In the genomic region with DNA sequence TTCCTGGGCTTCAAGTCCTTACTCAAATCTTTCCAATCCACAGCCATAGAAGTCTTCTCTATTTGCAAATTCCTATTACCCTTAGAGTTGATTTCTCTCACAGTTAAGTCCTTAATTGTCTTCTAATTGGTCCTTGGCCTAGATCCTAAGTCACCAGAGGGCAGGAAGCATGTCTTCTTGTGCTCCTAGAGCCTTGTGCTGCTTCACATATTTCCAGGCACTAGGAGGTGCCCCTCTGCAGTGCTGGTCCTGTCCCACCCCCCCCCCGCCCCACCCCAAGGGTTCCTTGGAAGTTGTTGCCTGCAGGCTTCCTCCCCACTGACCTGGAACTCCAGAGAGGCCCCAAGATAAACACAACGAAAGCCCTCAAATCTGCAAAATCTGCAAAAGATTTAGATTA, we compare ENCODE assay signal across 26 cellular contexts. TPM values are rescaled to one million over a fixed set of nuclear protein-coding genes. Genes with fewer than 3 reads are reported as not detected.
DNase-seq lines count a peak whose midpoint lies in the region; ATAC-seq, FAIRE-seq and TF ChIP-seq lines count a peak whose summit lies in the region.
"Had no signal": no experiment of that assay in that cellular context is flagged by ENCODE, and none has a peak within 500 bp of the region (broad histone marks: within the 10 kb centered on the region; RNA-seq: fewer than 3 reads in every experiment).

No MANE protein-coding gene starts in this region.

- H3K4me1 ChIP-seq in mammary epithelial cell (ENCODE audit: insufficient read depth, low read length) (peaks cover 25% of the 10 kb centered on the region), K562 (replicated peaks in 1 of 2; ENCODE audit: control insufficient read depth in 2 of 2, insufficient read depth in 2 of 2, low read length in 2 of 2) (peaks cover 0 to 12% of the 10 kb centered on the region in 2 experiments; a peak in 3 of 5 replicates), thyroid gland (peaks cover 19 to 29% of the 10 kb centered on the region in 2 donors)

- TF ChIP-seq CTCF in MCF 10A (IDR thresholded peaks at IDR 0.05; ENCODE audit: unreplicated experiment) (no peak), mammary epithelial cell (conservative IDR thresholded peaks at IDR 0.05 in 1 of 2, IDR thresholded peaks at IDR 0.05 in 1 of 2; ENCODE audit: extremely low read depth in 1 of 2, insufficient read depth in 1 of 2, low read depth in 1 of 2, low read length in 2 of 2) (no peak), K562 (IDR thresholded peaks at IDR 0.05 in 2 of 3, conservative IDR thresholded peaks at IDR 0.05 in 1 of 3; ENCODE audit: insufficient read depth in 2 of 3, low read depth in 1 of 3, low read length in 3 of 3) (peak in 1 of 3 experiments; percentile 14; a peak in 1 of 6 replicates), thyroid gland (IDR thresholded peaks at IDR 0.05) (peak in 1 of 6 experiments; percentile 19)

- no peak; a peak in 1 of 4 replicates for TF ChIP-seq RAD21 in K562 (CRISPR knock-in tag; conservative IDR thresholded peaks at IDR 0.05 in 1 of 2, IDR thresholded peaks at IDR 0.05 in 1 of 2)

- H3K4me2 ChIP-seq in mammary epithelial cell (ENCODE audit: insufficient read depth, low read depth, low read length), result no peak overlapping the region
- H3K4me2 ChIP-seq in K562 (ENCODE audit: insufficient read depth, low read length), result no peak overlapping the region
- H3K4me2 ChIP-seq: SK-N-SH had no signal

- no peak overlapping the region for H3K9ac ChIP-seq in mammary epithelial cell (ENCODE audit: insufficient read depth, low read length)
- H3K9ac ChIP-seq in K562 (ENCODE audit: insufficient read depth in 1 of 2, low read depth in 2 of 2, low read length in 2 of 2), result no peak overlapping the region
- H3K9ac ChIP-seq: BLaER1 treated with 17β-estradiol and CSF1 and Interleukin-3, amounts not matched to agents 10 nM and 100 nM; SK-N-SH had no signal

- dilution Hi-C loops in mammary epithelial cell (cut with HindIII; ENCODE audit: low sequenced_read_pairs), result loop anchor here (5.0 to 10.0 kb wide), 3 partner anchors 45 to 195 kb away; no protein-coding TSS in a partner anchor

- CTCF ChIA-PET in MCF 10A (lab: Yijun Ruan, JAX), result interaction anchor here (0.6 to 17.4 kb wide), 7 partner anchors 7 to 1253 kb away, joined by 3 to 317 read pairs (median 7); no protein-coding TSS in a partner anchor
- CTCF ChIA-PET in mammary epithelial cell (lab: Charles Lee; ENCODE audit: low non-redundant PET), result no interaction called here
- CTCF ChIA-PET in K562 (lab: Yijun Ruan, JAX; ENCODE audit: low intra/inter-chr PET ratio), result no interaction called here

- peak overlapping the region; percentile 77 for H3K27ac Mint-ChIP-seq in MCF 10A (ENCODE audit: low read depth, unreplicated experiment)
- H3K27ac Mint-ChIP-seq: CD4-positive, alpha-beta T cell; T-helper 17 cell had no signal

- no peaks in the 10 kb centered on the region for H3K9me1 ChIP-seq in K562 (ENCODE audit: control insufficient read depth, insufficient read depth, low read length)

- no peaks in the 10 kb centered on the region for H3K79me2 ChIP-seq in mammary epithelial cell (ENCODE audit: insufficient read depth, low read length)
- no peaks in the 10 kb centered on the region for H3K79me2 ChIP-seq in K562 (ENCODE audit: control insufficient read depth, insufficient read depth, low read length)

- H2AFZ ChIP-seq in mammary epithelial cell (ENCODE audit: low read depth, low read length) (no peak overlapping the region), K562 (ENCODE audit: low read depth, low read length) (no peak overlapping the region)

- 100% methylated on average over 2 of the region's 2 CpGs for WGBS in mammary epithelial cell (ENCODE audit: low coverage, missing lambda C conversion rate)
- WGBS in K562 (ENCODE audit: insufficient coverage, low coverage, missing lambda C conversion rate), result 49% methylated on average over 2 of the region's 2 CpGs
- 46 to 60% methylated on average over 2 of the region's 2 CpGs for WGBS in thyroid gland, 2 donors

- H3K9me3 ChIP-seq in mammary epithelial cell (replicated peaks; ENCODE audit: insufficient read depth, low read length) (no peaks in the 10 kb centered on the region), K562 (replicated peaks; ENCODE audit: control insufficient read depth, insufficient read depth, low read depth, low read length) (no peaks in the 10 kb centered on the region), thyroid gland (no peaks in the 10 kb centered on the region)
- H3K9me3 ChIP-seq: SK-N-SH had no signal

- no peaks in the 10 kb centered on the region for H3K36me3 ChIP-seq in mammary epithelial cell (ENCODE audit: insufficient read depth, low read length)
- no peaks in the 10 kb centered on the region for H3K36me3 ChIP-seq in K562 (ENCODE audit: control insufficient read depth, insufficient read depth, low read length)
- no peaks in the 10 kb centered on the region for H3K36me3 ChIP-seq in thyroid gland
- H3K36me3 ChIP-seq: BLaER1 treated with 17β-estradiol and CSF1 and Interleukin-3, amounts not matched to agents 10 nM and 100 nM had no signal

- no peaks in the 10 kb centered on the region for H3K27me3 Mint-ChIP-seq in MCF 10A (ENCODE audit: insufficient read depth, unreplicated experiment)

- intact Hi-C loops in MCF 10A (cut with micrococcal nuclease), result no loop called here
- intact Hi-C loops in mammary epithelial cell (cut with micrococcal nuclease), result no loop called here
- intact Hi-C loops in K562 (cut with micrococcal nuclease), result loop anchor here (2.0 kb wide), 1 partner anchor 40 kb away; no protein-coding TSS in a partner anchor
- intact Hi-C loops in thyroid gland (cut with DNase I), result no loop called here

- DNase-seq in MCF 10A (ENCODE audit: unreplicated experiment), result no peak
- no peak for DNase-seq in mammary epithelial cell
- peak; percentile 49 for DNase-seq in OCI-M1 (lab: John Stamatoyannopoulos, UW)
- no peak for DNase-seq in K562 (ENCODE audit: extremely low read depth in 1 of 4, low spot score in 3 of 4)
- DNase-seq in thyroid gland, result no peak
- DNase-seq in NCI-H526 (lab: John Stamatoyannopoulos, UW), result no peak
- DNase-seq in HuH-7.5 (ENCODE audit: low spot score), result no peak
- no peak for DNase-seq in KG1 (lab: John Stamatoyannopoulos, UW)
- DNase-seq: 8988T; CD4-positive, alpha-beta T cell; GOT3; KBM-7; NCI-H1048; NCI-H1417; NCI-H1694; NCI-H2029 treated with DMSO at 0.1 percent for 48 hours; NCI-H2171; NCI-H226; NCI-H524; NCI-H82; NK-92 treated with Interleukin-12 subunit alpha and Interleukin-12 subunit beta, amount 100 ng/mL, for 24 hours; SHP77 treated with DMSO at 0.1 percent for 48 hours; SK-N-SH; T-helper 17 cell had no signal

- POLR2A ChIA-PET in MCF 10A (lab: Yijun Ruan, JAX) (interaction anchor here (3.1 to 18.2 kb wide), 4 partner anchors 9 to 217 kb away, joined by 15 to 904 read pairs (median 258); a partner anchor contains a TSS), K562 (lab: Yijun Ruan, JAX) (interaction anchor here (0.7 kb wide), 1 partner anchor 263 kb away, joined by 4 read pairs; no protein-coding TSS in a partner anchor)

- H3K4me3 ChIP-seq in mammary epithelial cell (replicated peaks in 1 of 3; ENCODE audit: insufficient read depth in 1 of 3, low read depth in 2 of 3, low read length in 3 of 3) (no peak overlapping the region), K562 (no peak overlapping the region), thyroid gland (replicated peaks in 1 of 3) (no peak overlapping the region)
- H3K4me3 ChIP-seq: BLaER1 treated with 17β-estradiol and CSF1 and Interleukin-3, amounts not matched to agents 10 nM and 100 nM had no signal

- H3K4me3 Mint-ChIP-seq in MCF 10A (ENCODE audit: unreplicated experiment), result no peak overlapping the region
- H3K4me3 Mint-ChIP-seq: CD4-positive, alpha-beta T cell; T-helper 17 cell had no signal

- H4K20me1 ChIP-seq in mammary epithelial cell (ENCODE audit: insufficient read depth, low read length), result no peaks in the 10 kb centered on the region
- H4K20me1 ChIP-seq in K562 (replicated peaks; ENCODE audit: control insufficient read depth, insufficient read depth, low read length), result no peaks in the 10 kb centered on the region
- H4K20me1 ChIP-seq: BLaER1 treated with 17β-estradiol and CSF1 and Interleukin-3, amounts not matched to agents 10 nM and 100 nM had no signal

- H3K4me1 Mint-ChIP-seq in MCF 10A (ENCODE audit: insufficient read depth, unreplicated experiment), result peaks cover 54% of the 10 kb centered on the region

- H3K27ac ChIP-seq in mammary epithelial cell (ENCODE audit: insufficient read depth, low read depth, low read length) (no peak overlapping the region), K562 (ENCODE audit: extremely low read depth, low read depth, low read length) (no peak overlapping the region), thyroid gland (peak overlapping the region in 2 of 3 donors; percentile 28 to 57)

- peaks cover 7% of the 10 kb centered on the region for H3K9me3 Mint-ChIP-seq in MCF 10A (ENCODE audit: unreplicated experiment)
- H3K9me3 Mint-ChIP-seq: CD4-positive, alpha-beta T cell had no signal

- no TSS peak for BruUV-seq in MCF 10A (replicated peaks; lab: Mats Ljungman, UMichigan)
- BruUV-seq in mammary epithelial cell (replicated peaks; lab: Mats Ljungman, UMichigan), result no TSS peak
- BruUV-seq in K562 (replicated peaks; lab: Mats Ljungman, UMichigan), result no TSS peak

- no peaks in the 10 kb centered on the region for H3K27me3 ChIP-seq in mammary epithelial cell (ENCODE audit: insufficient read depth, low read length)
- H3K27me3 ChIP-seq in K562 (ENCODE audit: control insufficient read depth in 2 of 2, insufficient read depth in 2 of 2, low read length in 2 of 2), result no peaks in the 10 kb centered on the region
- H3K27me3 ChIP-seq in thyroid gland, result no peaks in the 10 kb centered on the region
- H3K27me3 ChIP-seq: BLaER1 treated with 17β-estradiol and CSF1 and Interleukin-3, amounts not matched to agents 10 nM and 100 nM had no signal

- ATAC-seq in K562, result peak; percentile 37
- ATAC-seq: T-helper 17 cell had no signal

- no peak for TF ChIP-seq EP300 in K562 (IDR thresholded peaks at IDR 0.05; ENCODE audit: low read length)

- FAIRE-seq in K562 (lab: Jason Lieb, UNC), result no peak
- FAIRE-seq: D721Med had no signal

- H3K36me3 Mint-ChIP-seq in MCF 10A (ENCODE audit: insufficient read depth, unreplicated experiment), result no peaks in the 10 kb centered on the region

- no peak for TF ChIP-seq POLR2A in K562 (conservative IDR thresholded peaks at IDR 0.05)
- TF ChIP-seq POLR2A in thyroid gland (IDR thresholded peaks at IDR 0.05), result no peak

- in situ Hi-C loops in mammary epithelial cell (cut with MboI; ENCODE audit: low sequenced_read_pairs in 2 of 2), result no loop called here
- in situ Hi-C loops in K562 (cut with MboI), result no loop called here

RNA-seq across cellular contexts. Expression of a gene that starts 28.1 kb away (rescaled TPM):
- total RNA-seq in MCF 10A (2022) (45.5 and 52.5 TPM in 2 replicates), mammary epithelial cell (10 to 100 TPM; 16.1 to 18.0 TPM), K562 (2014; rRNA removed) (15.3 and 16.1 TPM in 2 replicates), K562 (2014; rRNA removed; fragmentation: Illumina TruSeq; extraction: Trizol) (25.0 and 28.0 TPM in 2 replicates), K562 (2015; rRNA removed; fragmentation: Illumina TruSeq; extraction: Trizol) (23.1 and 26.5 TPM in 2 replicates), K562 (2021) (15.6 and 18.6 TPM in 2 replicates), thyroid gland (10 to 100 TPM; 27.1 to 58.1 (median 31.3) TPM)
- polyA plus RNA-seq in mammary epithelial cell (17.8 TPM), K562 (2011; rRNA removed) (48.0 and 66.5 TPM in 2 replicates), K562 (2014; fragmentation: Illumina TruSeq; extraction: Trizol) (20.5 and 22.9 TPM in 2 replicates), K562 (2014; fragmentation: Nextera tagmentation; extraction: Ambion mirVana) (10 to 100 TPM in 1 of 2 experiments, 1 to 10 TPM in 1; 8.8 to 10.4 TPM), K562 (2014; rRNA removed) (24.3 and 29.5 TPM in 2 replicates)
- polyA minus RNA-seq in mammary epithelial cell, result 32.8 TPM
- total RNA-seq in K562 (2011; cell fraction: chromatin; rRNA removed; ENCODE audit: low replicate concordance), result 26.2 and 82.6 TPM in 2 replicates
- total RNA-seq in K562 (2011; cell fraction: nucleolus; rRNA removed), result 15.0 and 20.9 TPM in 2 replicates
- total RNA-seq in K562 (2011; cell fraction: nucleoplasm; rRNA removed), result 28.7 and 45.3 TPM in 2 replicates
- polyA plus RNA-seq in K562 (2011; cell fraction: cytosol; rRNA removed), result 12.4 and 31.8 TPM in 2 replicates
- 84.2 and 119 TPM in 2 replicates for polyA plus RNA-seq in K562 (2011; cell fraction: nucleus; rRNA removed)
- 14.6 and 30.8 TPM in 2 replicates for polyA plus RNA-seq in K562 (2012)
- 27.7 and 45.5 TPM in 2 replicates for polyA minus RNA-seq in K562 (2011; rRNA and poly(A)+ RNA removed)
- polyA minus RNA-seq in K562 (2011; cell fraction: cytosol; rRNA and poly(A)+ RNA removed), result 10.1 and 19.2 TPM in 2 replicates
- 19.0 and 38.9 TPM in 2 replicates for polyA minus RNA-seq in K562 (2011; cell fraction: nucleus; rRNA and poly(A)+ RNA removed)

Comparison
In these comparisons a context has a peak if more than half of its experiments do, and no peak if none do; other contexts are left out.
1. H3K27ac ChIP-seq: peak in thyroid gland (2 of 3); none in mammary epithelial cell (single experiment) and K562 (single experiment).